8 cellular contexts compared by ENCODE assay signal in the genomic region with DNA sequence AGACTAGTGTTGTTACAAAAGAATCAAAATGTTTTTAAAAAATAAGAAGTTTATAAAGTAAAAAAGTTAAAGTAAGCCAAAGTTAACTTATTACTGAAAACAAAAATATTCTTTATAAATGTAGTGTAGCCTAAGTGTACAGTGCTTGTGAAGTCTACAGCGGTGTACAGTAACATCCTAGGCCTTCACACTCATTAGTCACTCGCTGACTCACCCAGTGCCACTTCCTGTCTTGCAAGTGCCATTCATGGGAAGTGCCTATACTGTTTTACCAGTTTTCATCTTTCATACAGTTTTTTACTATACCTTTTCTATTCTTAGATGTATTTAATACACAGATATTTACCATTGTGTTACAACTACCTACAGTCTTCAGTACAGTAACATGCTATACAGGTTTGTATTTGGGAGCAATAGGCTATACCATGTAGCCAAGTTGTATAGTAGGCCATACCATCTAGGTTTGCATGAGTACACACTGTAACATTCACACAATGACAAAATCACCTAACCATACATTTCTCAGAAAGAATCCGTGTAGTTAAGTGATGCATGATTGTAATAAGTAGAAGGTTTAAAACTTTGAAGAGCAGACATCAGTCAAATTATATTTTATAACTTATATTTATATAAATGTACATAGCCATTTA. TPM values are rescaled to one million over a fixed set of nuclear protein-coding genes. Genes with fewer than 3 reads are reported as not detected.
DNase-seq lines count a peak whose midpoint lies in the region; ATAC-seq and TF ChIP-seq lines count a peak whose summit lies in the region.

No MANE protein-coding gene starts in this region.

- intact Hi-C loops in lower lobe of right lung (cut with DNase I): no loop called here

- H3K36me3 ChIP-seq in brain microvascular endothelial cell (replicated peaks) (no peaks in the 10 kb centered on the region), lower lobe of right lung (no peaks in the 10 kb centered on the region)

- TF ChIP-seq CTCF in AG04449 (IDR thresholded peaks at IDR 0.05; ENCODE audit: insufficient read depth, low read length, missing control alignments) (no peak), brain microvascular endothelial cell (IDR thresholded peaks at IDR 0.05; ENCODE audit: low read depth, low read length, missing control alignments) (no peak), lower lobe of right lung (IDR thresholded peaks at IDR 0.05) (no peak)

- CTCF ChIA-PET in AG04449 (lab: Yijun Ruan, JAX): no interaction called here

- H3K4me1 ChIP-seq in lower lobe of right lung: no peaks in the 10 kb centered on the region

- no peaks in the 10 kb centered on the region for H3K27me3 ChIP-seq in brain microvascular endothelial cell (replicated peaks)
- no peaks in the 10 kb centered on the region for H3K27me3 ChIP-seq in lower lobe of right lung (ENCODE audit: low read depth)

- in situ Hi-C loops in brain microvascular endothelial cell (cut with HindIII; ENCODE audit: low pct_ligation_motif_present, low sequenced_read_pairs): no loop called here

- peak; percentile 82 for DNase-seq in AG04449 (ENCODE audit: low read depth, low spot score)
- peak; percentile 91 for DNase-seq in RKO (ENCODE audit: low spot score)
- peak; percentile 92 for DNase-seq in brain microvascular endothelial cell
- DNase-seq in stimulated activated CD4-positive, alpha-beta T cell treated with anti-CD3 and anti-CD28 coated beads, Interleukin-2, amount 100 ng/mL, for 24 hours: peak; percentile 43 to 61
- no peak for DNase-seq in superior temporal gyrus (ENCODE audit: extremely low spot score)
- no peak for DNase-seq in effector CD8-positive, alpha-beta T cell (lab: John Stamatoyannopoulos, UW)
- no peak for DNase-seq in lower lobe of right lung

- H3K4me3 ChIP-seq in AG04449 (ENCODE audit: low read depth, low read length): no peak overlapping the region
- H3K4me3 ChIP-seq in brain microvascular endothelial cell (ENCODE audit: low read depth, low read length): no peak overlapping the region
- no peak overlapping the region for H3K4me3 ChIP-seq in lower lobe of right lung

- H3K27ac ChIP-seq in brain microvascular endothelial cell (peak overlapping the region; percentile 7), lower lobe of right lung (no peak overlapping the region)

- POLR2A ChIA-PET in AG04449 (lab: Yijun Ruan, JAX): no interaction called here

- ATAC-seq in GM21723 (IDR thresholded peaks at IDR 0.05; ENCODE audit: unreplicated experiment) (peak; percentile 63), lower lobe of right lung (no peak)

- H3K9me3 ChIP-seq in lower lobe of right lung: no peaks in the 10 kb centered on the region

RNA-seq across cellular contexts. Expression of a gene that starts 13.4 kb away (rescaled TPM):
- not detected for total RNA-seq in lower lobe of right lung

Comparison
In these comparisons a context has a peak if more than half of its experiments do, and no peak if none do; other contexts are left out.
1. DNase-seq: peak in AG04449 (single experiment), RKO (single experiment), brain microvascular endothelial cell (single experiment) and stimulated activated CD4-positive, alpha-beta T cell treated with anti-CD3 and anti-CD28 coated beads, Interleukin-2, amount 100 ng/mL, for 24 hours (2 of 2); none in superior temporal gyrus (single experiment), effector CD8-positive, alpha-beta T cell (single experiment) and lower lobe of right lung (single experiment).